14 cellular contexts compared by ENCODE assay signal in the genomic region with DNA sequence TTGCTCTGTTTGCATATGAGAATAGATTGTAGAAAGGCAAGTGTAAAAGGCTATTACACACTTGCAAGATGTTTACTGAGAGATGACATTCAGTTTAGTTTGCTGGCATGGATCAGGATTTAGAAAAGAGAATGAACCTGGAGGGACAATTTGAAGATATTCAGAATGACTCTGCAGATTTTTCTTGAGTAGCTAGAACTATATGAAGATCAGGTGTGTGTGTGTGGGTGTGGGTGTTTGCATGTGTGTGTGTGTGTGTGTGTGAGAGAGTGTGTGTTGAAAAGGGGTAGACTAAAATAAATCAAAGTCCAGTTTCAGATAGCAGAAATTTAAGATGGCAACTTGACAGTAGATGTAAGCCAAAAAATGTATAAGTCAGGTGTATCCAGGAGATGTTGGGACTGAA.
A peak's percentile ranks its signal among the peaks of the same experiment; 100 is the strongest.
DNase-seq lines count a peak whose midpoint lies in the region; ATAC-seq and TF ChIP-seq lines count a peak whose summit lies in the region.
"Had no signal": no experiment of that assay in that cellular context is flagged by ENCODE, and none has a peak within 500 bp of the region (broad histone marks: within the 10 kb centered on the region; RNA-seq: fewer than 3 reads in every experiment).

No MANE protein-coding gene starts in this region.

- H2AFZ ChIP-seq in PC-9 = peak overlapping the region; percentile 67; the same call in 1 of the 2 replicates

- H3K4me1 ChIP-seq in PC-9 (replicated peaks; ENCODE audit: insufficient read depth) = peaks cover 31% of the 10 kb centered on the region
- peaks cover 12% of the 10 kb centered on the region for H3K4me1 ChIP-seq in mucosa of descending colon (ENCODE audit: low read depth)
- peaks cover 4% of the 10 kb centered on the region for H3K4me1 ChIP-seq in endodermal cell (ENCODE audit: control insufficient read depth, insufficient read depth, low read length)
- H3K4me1 ChIP-seq: Caco-2 had no signal

- no peaks in the 10 kb centered on the region for H3K9me2 ChIP-seq in PC-9 (ENCODE audit: insufficient read depth)

- H3K79me2 ChIP-seq in PC-9 (ENCODE audit: low read depth) = no peaks in the 10 kb centered on the region

- intact Hi-C loops in Calu3 (cut with micrococcal nuclease; ENCODE audit: unreplicated experiment) = loop anchor here (5.0 kb wide), 1 partner anchor 105 kb away; no protein-coding TSS in a partner anchor
- intact Hi-C loops in PC-9 (cut with micrococcal nuclease; ENCODE audit: unreplicated experiment) = loop anchor here (2.0 to 10.0 kb wide), 4 partner anchors 39 to 1043 kb away; no protein-coding TSS in a partner anchor
- intact Hi-C loops in mucosa of descending colon (cut with DNase I, micrococcal nuclease) = no loop called here

- H3K36me3 ChIP-seq in PC-9 (ENCODE audit: low read depth) = no peaks in the 10 kb centered on the region
- no peaks in the 10 kb centered on the region for H3K36me3 ChIP-seq in mucosa of descending colon (ENCODE audit: low read depth)
- H3K36me3 ChIP-seq in endodermal cell (ENCODE audit: control insufficient read depth, insufficient read depth, low read length) = no peaks in the 10 kb centered on the region

- peak; percentile 13 for ATAC-seq in mucosa of descending colon

- H3K27ac ChIP-seq in PC-9 (peak overlapping the region; percentile 42), endodermal cell (ENCODE audit: low read depth, low read length) (no peak overlapping the region)
- H3K27ac ChIP-seq: C4-2B, HL-60 had no signal

- no peaks in the 10 kb centered on the region; the same call in none of the 2 replicates for H3F3A ChIP-seq in PC-9 (ENCODE audit: insufficient read depth, low read depth)

- H3K9me3 Mint-ChIP-seq in Calu3 (ENCODE audit: low read depth, unreplicated experiment) (no peaks in the 10 kb centered on the region), endodermal cell (no peaks in the 10 kb centered on the region)
- H3K9me3 Mint-ChIP-seq: CD4-positive, alpha-beta T cell had no signal

- H4K20me1 ChIP-seq in PC-9 (ENCODE audit: insufficient read depth) = no peaks in the 10 kb centered on the region

- H3K9ac ChIP-seq in endodermal cell (ENCODE audit: extremely low read depth, low read length, poor library complexity, severe bottlenecking) = no peak overlapping the region

- H3K4me3 Mint-ChIP-seq in Calu3 (ENCODE audit: low read depth, unreplicated experiment) (no peak overlapping the region), endodermal cell (no peak overlapping the region)
- H3K4me3 Mint-ChIP-seq: CD4-positive, alpha-beta T cell had no signal

- H3K4me2 ChIP-seq in PC-9 = no peak overlapping the region

- no peak for DNase-seq in Calu3
- no peak for DNase-seq in PC-9
- peak in 1 of 3 donors; percentile 29 for DNase-seq in mucosa of descending colon
- no peak for DNase-seq in GM19238 (ENCODE audit: insufficient read length, low spot score)
- no peak for DNase-seq in endodermal cell
- DNase-seq in NCI-H524 treated with DMSO at 0.1 percent for 48 hours (lab: John Stamatoyannopoulos, UW) = no peak
- DNase-seq: ACHN; Caco-2; CD4-positive, alpha-beta T cell; DMS79 treated with DMSO at 0.1 percent for 48 hours; GF-D8; HCEC 1CT had no signal

- H3K36me3 Mint-ChIP-seq in Calu3 (ENCODE audit: insufficient read depth, unreplicated experiment) (no peaks in the 10 kb centered on the region), endodermal cell (ENCODE audit: low read depth) (no peaks in the 10 kb centered on the region)

- no peaks in the 10 kb centered on the region for H3K27me3 Mint-ChIP-seq in Calu3 (ENCODE audit: unreplicated experiment)
- no peaks in the 10 kb centered on the region for H3K27me3 Mint-ChIP-seq in endodermal cell (ENCODE audit: insufficient read depth)

- BruUV-seq in Calu3 (replicated peaks; lab: Mats Ljungman, UMichigan) (no TSS peak), PC-9 (replicated peaks; lab: Mats Ljungman, UMichigan) (no TSS peak)

- CTCF ChIA-PET in Calu3 (lab: Charles Lee) = interaction anchor here (1.0 kb wide), 1 partner anchor 17 kb away, joined by 3 read pairs; no protein-coding TSS in a partner anchor
- CTCF ChIA-PET in PC-9 (lab: Charles Lee) = no interaction called here

- peaks cover 38% of the 10 kb centered on the region for H3K4me1 Mint-ChIP-seq in Calu3 (ENCODE audit: low read depth, unreplicated experiment)
- peaks cover 7% of the 10 kb centered on the region for H3K4me1 Mint-ChIP-seq in endodermal cell

- peak overlapping the region; percentile 5 for H3K27ac Mint-ChIP-seq in Calu3 (ENCODE audit: unreplicated experiment)
- H3K27ac Mint-ChIP-seq in endodermal cell = no peak overlapping the region
- H3K27ac Mint-ChIP-seq: CD4-positive, alpha-beta T cell had no signal

- POLR2A ChIA-PET in PC-9 (lab: Charles Lee; ENCODE audit: unreplicated experiment) = interaction anchor here (0.6 kb wide), 1 partner anchor 798 kb away, joined by 3 read pairs; no protein-coding TSS in a partner anchor

- H3K9me3 ChIP-seq in PC-9 (ENCODE audit: insufficient read depth, low read depth) (0 out of 2 replicates have a peak, but pooled peaks cover 4% of the 10 kb centered on the region), mucosa of descending colon (no peaks in the 10 kb centered on the region), endodermal cell (ENCODE audit: control insufficient read depth, low read length) (no peaks in the 10 kb centered on the region)
- H3K9me3 ChIP-seq: Caco-2 had no signal

- no peaks in the 10 kb centered on the region for H3K27me3 ChIP-seq in PC-9 (ENCODE audit: insufficient read depth, low read depth)
- H3K27me3 ChIP-seq in endodermal cell (ENCODE audit: control insufficient read depth, insufficient read depth, low read length, poor library complexity, severe bottlenecking) = no peaks in the 10 kb centered on the region

- TF ChIP-seq CTCF in Calu3 (IDR thresholded peaks at IDR 0.05; ENCODE audit: unreplicated experiment) = no peak
- no peak for TF ChIP-seq CTCF in PC-9 (conservative IDR thresholded peaks at IDR 0.05)
- TF ChIP-seq CTCF in mucosa of descending colon (IDR thresholded peaks at IDR 0.05) = no peak
- TF ChIP-seq CTCF in endodermal cell (conservative IDR thresholded peaks at IDR 0.05) = no peak

- H3K4me3 ChIP-seq in PC-9 = no peak overlapping the region
- H3K4me3 ChIP-seq in mucosa of descending colon = no peak overlapping the region
- no peak overlapping the region for H3K4me3 ChIP-seq in endodermal cell (ENCODE audit: low read length)

Comparison
In these comparisons a context has a peak if more than half of its experiments do, and no peak if none do; other contexts are left out.
1. intact Hi-C loops: an anchor here in Calu3 (5.0 kb wide) and PC-9 (2.0 to 10.0 kb wide); none called in mucosa of descending colon.